ENCODE assay signal across 24 cellular contexts in genomic region chr3:13501958-13502790, GRCh38. TPM values are rescaled to one million over a fixed set of nuclear protein-coding genes. Genes with fewer than 3 reads are reported as not detected.
"Had no signal": no experiment of that assay in that cellular context is flagged by ENCODE, and none has a peak within 500 bp of the region (broad histone marks: within the 10 kb centered on the region; RNA-seq: fewer than 3 reads in every experiment).

No MANE protein-coding gene starts in this region.

- H3K4me1 Mint-ChIP-seq: activated naive CD8-positive, alpha-beta T cell treated with anti-CD3 and anti-CD28 coated beads for 36 hours; endodermal cell had no signal

- H3K27me3 Mint-ChIP-seq: activated naive CD8-positive, alpha-beta T cell treated with anti-CD3 and anti-CD28 coated beads for 36 hours; dendritic cell treated with granulocyte-macrophage colony-stimulating factor and Interleukin-4, amounts not matched to agents 40 ng/mL and 50 ng/mL, for 4 days had no signal

- DNase-seq: activated CD4-positive, alpha-beta T cell treated with anti-CD3 and anti-CD28 coated beads for 4 hours; activated CD4-positive, alpha-beta T cell treated with anti-CD3 and anti-CD28 coated beads, Interleukin-2, amount 50 U/mL, for 4 hours; activated naive CD4-positive, alpha-beta T cell; activated naive CD8-positive, alpha-beta T cell treated with anti-CD3 and anti-CD28 coated beads for 36 hours; activated T-cell treated with anti-CD3 and anti-CD28 coated beads for 4 hours; activated T-cell treated with anti-CD3 and anti-CD28 coated beads, Interleukin-2, amount 50 U/mL, for 72 hours; adrenal gland; central memory CD4-positive, alpha-beta T cell; endodermal cell; foreskin fibroblast; kidney glomerular epithelial cell; left lung; mammary epithelial cell; stimulated activated CD4-positive, alpha-beta T cell treated with anti-CD3 and anti-CD28 coated beads, Interleukin-2, amount 100 ng/mL, for 48 hours; stimulated activated naive CD4-positive, alpha-beta T cell treated with Interleukin-2 at 50 U/mL for 16 hours had no signal

- H3K9me3 ChIP-seq: adrenal gland, heart left ventricle, left lung, pancreas, psoas muscle, tibial nerve had no signal

- H3K9me3 Mint-ChIP-seq: activated naive CD8-positive, alpha-beta T cell treated with anti-CD3 and anti-CD28 coated beads for 36 hours; activated T-cell treated with anti-CD3 and anti-CD28 coated beads, Interleukin-2, amount 50 U/mL, for 72 hours; dendritic cell treated with granulocyte-macrophage colony-stimulating factor and Interleukin-4, amounts not matched to agents 40 ng/mL and 50 ng/mL, for 4 days; endodermal cell; nephron had no signal

- H3K36me3 Mint-ChIP-seq: activated naive CD8-positive, alpha-beta T cell treated with anti-CD3 and anti-CD28 coated beads for 36 hours had no signal

- H3K27me3 ChIP-seq: adrenal gland, heart left ventricle, left lung, pancreas, tibial nerve had no signal

- H3K27ac Mint-ChIP-seq: activated naive CD8-positive, alpha-beta T cell treated with anti-CD3 and anti-CD28 coated beads for 36 hours; activated T-cell treated with anti-CD3 and anti-CD28 coated beads, Interleukin-2, amount 50 U/mL, for 72 hours; dendritic cell treated with granulocyte-macrophage colony-stimulating factor and Interleukin-4, amounts not matched to agents 40 ng/mL and 50 ng/mL, for 4 days; endodermal cell; nephron had no signal

- H3K27ac ChIP-seq: adrenal gland, heart left ventricle, left lung, pancreas, psoas muscle, tibial nerve, VCaP had no signal

- H3K4me3 ChIP-seq: adrenal gland, heart left ventricle, left lung, pancreas, psoas muscle, tibial nerve had no signal

- ATAC-seq: activated T-cell treated with anti-CD3 and anti-CD28 coated beads, Interleukin-2, amount 50 U/mL, for 72 hours; esophagus mucosa; heart left ventricle; left lung; pancreas; psoas muscle had no signal

- FAIRE-seq: pancreas had no signal

- H3K36me3 ChIP-seq: adrenal gland had no signal

- H3K4me3 Mint-ChIP-seq: activated naive CD8-positive, alpha-beta T cell treated with anti-CD3 and anti-CD28 coated beads for 36 hours; activated T-cell treated with anti-CD3 and anti-CD28 coated beads, Interleukin-2, amount 50 U/mL, for 72 hours; dendritic cell treated with granulocyte-macrophage colony-stimulating factor and Interleukin-4, amounts not matched to agents 40 ng/mL and 50 ng/mL, for 4 days; endodermal cell; nephron had no signal

- H3K4me1 ChIP-seq: heart left ventricle, left lung, pancreas, psoas muscle had no signal

RNA-seq across cellular contexts. Expression of gene FBLN2, which starts 46.8 kb away (rescaled TPM):
- total RNA-seq: T-helper 1 cell treated with Interleukin-12 subunit alpha and Interleukin-12 subunit beta and Interleukin-4 antibody, amounts not matched to agents 30 ng/mL and 1 ng/mL, for 36 hours had no signal
